1 cellular context compared by ENCODE assay signal in the genomic region with DNA sequence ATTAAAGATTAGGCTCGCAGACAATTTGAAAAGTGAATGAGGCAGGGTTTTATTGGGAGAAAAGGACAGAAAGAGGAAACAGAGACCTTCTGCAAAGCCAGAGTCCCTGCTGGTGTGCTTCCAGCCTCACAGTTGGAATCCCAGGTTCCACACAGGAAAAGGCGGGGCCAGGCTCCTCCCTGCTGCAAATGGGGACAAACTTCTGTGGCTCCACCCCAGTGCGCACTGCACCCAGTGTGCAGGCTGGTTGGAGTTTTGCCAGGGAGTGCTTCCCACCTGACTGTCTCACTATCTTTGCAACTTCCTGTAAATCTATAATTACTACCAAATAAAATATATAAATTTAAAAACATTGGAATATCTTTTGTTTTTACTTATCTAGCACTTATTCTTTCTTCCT.
TF ChIP-seq lines count a peak whose summit lies in the region.

No MANE protein-coding gene starts in this region.

TF ChIP-seq in H1, 55 proteins besides CTCF, POLR2A, EP300 and RAD21 (continued from another document):
- TF ChIP-seq, protein P1, sequence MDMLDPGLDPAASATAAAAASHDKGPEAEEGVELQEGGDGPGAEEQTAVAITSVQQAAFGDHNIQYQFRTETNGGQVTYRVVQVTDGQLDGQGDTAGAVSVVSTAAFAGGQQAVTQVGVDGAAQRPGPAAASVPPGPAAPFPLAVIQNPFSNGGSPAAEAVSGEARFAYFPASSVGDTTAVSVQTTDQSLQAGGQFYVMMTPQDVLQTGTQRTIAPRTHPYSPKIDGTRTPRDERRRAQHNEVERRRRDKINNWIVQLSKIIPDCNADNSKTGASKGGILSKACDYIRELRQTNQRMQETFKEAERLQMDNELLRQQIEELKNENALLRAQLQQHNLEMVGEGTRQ (IDR thresholded peaks at IDR 0.05; ENCODE audit: low read length) = no peak
- no peak for TF ChIP-seq HDAC6 (IDR thresholded peaks at IDR 0.05; ENCODE audit: low read depth, low read length)
